10 cellular contexts compared by ENCODE assay signal in the genomic region with DNA sequence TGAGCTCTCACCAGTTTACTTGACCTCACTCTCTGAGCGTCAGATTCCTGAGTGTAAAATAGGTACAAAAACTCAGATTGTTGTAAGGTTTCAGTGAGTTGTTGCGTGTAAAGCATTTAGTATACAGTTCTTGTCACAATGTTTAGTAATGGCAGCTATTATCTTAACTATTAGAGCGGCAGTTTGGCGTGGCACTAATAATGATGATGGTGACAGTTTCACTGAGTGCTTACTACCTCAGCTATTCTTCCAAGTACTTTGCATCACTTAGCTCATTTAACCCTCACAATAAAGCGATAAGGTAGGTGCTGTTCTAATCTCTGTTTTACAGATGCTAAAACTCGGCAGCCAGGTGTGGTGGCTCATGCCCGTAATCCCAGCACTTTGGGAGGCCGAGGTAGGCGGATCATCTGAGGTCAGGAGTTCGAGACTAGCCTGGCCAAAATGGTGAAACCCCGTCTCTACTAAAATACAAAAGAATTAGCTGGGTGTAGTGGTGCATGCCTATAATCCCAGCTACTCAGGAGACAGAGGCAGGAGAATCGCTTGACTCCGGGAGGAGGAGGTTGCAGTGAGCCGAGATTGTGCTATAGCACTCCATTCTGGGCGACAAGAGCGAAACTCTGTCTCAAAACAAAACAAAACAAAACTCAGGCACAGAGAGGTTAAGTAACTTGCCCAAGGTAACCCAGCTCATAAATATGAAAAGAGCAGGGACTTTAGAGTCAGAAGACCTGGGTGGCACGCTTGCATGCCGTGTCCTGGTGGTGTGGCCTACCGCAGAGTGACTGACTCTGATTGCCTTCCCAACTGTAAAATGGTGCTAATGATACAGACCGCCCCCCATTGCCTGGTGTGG.
DNase-seq lines count a peak whose midpoint lies in the region; ATAC-seq and TF ChIP-seq lines count a peak whose summit lies in the region.
"Had no signal": no experiment of that assay in that cellular context is flagged by ENCODE, and none has a peak within 500 bp of the region (broad histone marks: within the 10 kb centered on the region; RNA-seq: fewer than 3 reads in every experiment).

No MANE protein-coding gene starts in this region.

- H3K9me2 ChIP-seq in OCI-LY7 (ENCODE audit: insufficient read depth, low read length) = no peaks in the 10 kb centered on the region

- 88 to 90% methylated on average over 20 of the region's 20 CpGs for WGBS in testis, 2 donors

- CTCF ChIA-PET in CD4-positive, alpha-beta T cell (lab: Charles Lee) = interaction anchor here (0.6 to 2.1 kb wide), 7 partner anchors 10 to 122 kb away, joined by 3 to 10 read pairs (median 5); no protein-coding TSS in a partner anchor
- CTCF ChIA-PET in OCI-LY7 (lab: Charles Lee; ENCODE audit: unreplicated experiment) = interaction anchor here (0.6 to 1.1 kb wide), 5 partner anchors 10 to 118 kb away, joined by 3 read pairs; no protein-coding TSS in a partner anchor

- H3K36me3 Mint-ChIP-seq in CD4-positive, alpha-beta T cell (ENCODE audit: low read depth) = no peaks in the 10 kb centered on the region
- H3K36me3 Mint-ChIP-seq in nephron (ENCODE audit: low read depth) = no peaks in the 10 kb centered on the region

- ATAC-seq in CD4-positive, alpha-beta T cell (ENCODE audit: poor library complexity) = no peak

- H3K4me3 Mint-ChIP-seq in CD4-positive, alpha-beta T cell = peak overlapping the region; percentile 74
- no peak overlapping the region for H3K4me3 Mint-ChIP-seq in nephron

- peak overlapping the region; percentile 63 for H3K4me2 ChIP-seq in OCI-LY7 (ENCODE audit: low read length)

- intact Hi-C loops in CD4-positive, alpha-beta T cell (cut with DNase I, micrococcal nuclease) = loop anchor here (1.0 to 5.0 kb wide), 7 partner anchors 39 to 79 kb away; a partner anchor contains a TSS
- intact Hi-C loops in OCI-LY7 (cut with micrococcal nuclease; ENCODE audit: unreplicated experiment) = no loop called here
- intact Hi-C loops in testis (cut with DNase I; ENCODE audit: low total_unique reads) = no loop called here

- peak overlapping the region; percentile 7 for H3K4me3 ChIP-seq in OCI-LY7 (ENCODE audit: low read depth, low read length, poor library complexity, severe bottlenecking)
- no peak overlapping the region for H3K4me3 ChIP-seq in brain microvascular endothelial cell (ENCODE audit: low read depth, low read length)
- H3K4me3 ChIP-seq in testis = no peak overlapping the region
- H3K4me3 ChIP-seq: cardiac muscle cell had no signal

- no peak overlapping the region for H3K27ac ChIP-seq in CD4-positive, alpha-beta T cell (ENCODE audit: low read depth, low read length)
- H3K27ac ChIP-seq in OCI-LY7 (ENCODE audit: low read depth, low read length, poor library complexity, severe bottlenecking) = no peak overlapping the region
- H3K27ac ChIP-seq in brain microvascular endothelial cell = peak overlapping the region; percentile 10
- no peak overlapping the region for H3K27ac ChIP-seq in testis

- no peaks in the 10 kb centered on the region for H3K27me3 Mint-ChIP-seq in CD4-positive, alpha-beta T cell
- no peaks in the 10 kb centered on the region for H3K27me3 Mint-ChIP-seq in nephron (ENCODE audit: low read depth)

- peaks cover 52% of the 10 kb centered on the region for H3K4me1 ChIP-seq in OCI-LY7 (ENCODE audit: insufficient read depth, low read length, poor library complexity, severe bottlenecking)
- H3K4me1 ChIP-seq in testis = no peaks in the 10 kb centered on the region

- H3K79me2 ChIP-seq in OCI-LY7 (ENCODE audit: insufficient read depth, low read depth, low read length) = no peaks in the 10 kb centered on the region; the same call in 1 of the 2 replicates

- no peaks in the 10 kb centered on the region for H3K27me3 ChIP-seq in CD4-positive, alpha-beta T cell (ENCODE audit: control insufficient read depth, insufficient read depth, low read length)
- H3K27me3 ChIP-seq in brain microvascular endothelial cell (replicated peaks) = no peaks in the 10 kb centered on the region
- no peaks in the 10 kb centered on the region for H3K27me3 ChIP-seq in testis
- H3K27me3 ChIP-seq: cardiac muscle cell had no signal

- in situ Hi-C loops in brain microvascular endothelial cell (cut with HindIII; ENCODE audit: low pct_ligation_motif_present, low sequenced_read_pairs) = no loop called here

- TF ChIP-seq POLR2A in testis (IDR thresholded peaks at IDR 0.05) = no peak

- no TSS peak for BruUV-seq in OCI-LY7 (replicated peaks; lab: Mats Ljungman, UMichigan)

- no peaks in the 10 kb centered on the region for H3K9me3 Mint-ChIP-seq in CD4-positive, alpha-beta T cell
- no peaks in the 10 kb centered on the region for H3K9me3 Mint-ChIP-seq in nephron

- POLR2A ChIA-PET in CD4-positive, alpha-beta T cell (lab: Charles Lee) = interaction anchor here (0.6 to 5.2 kb wide), 38 partner anchors 8 to 290 kb away, joined by 3 to 125 read pairs (median 6); a partner anchor contains a TSS
- POLR2A ChIA-PET in OCI-LY7 (lab: Charles Lee) = interaction anchor here (0.5 to 3.4 kb wide), 14 partner anchors 10 to 203 kb away, joined by 3 to 21 read pairs (median 4); no protein-coding TSS in a partner anchor

- H3K4me1 Mint-ChIP-seq in CD4-positive, alpha-beta T cell (ENCODE audit: low read depth) = peaks cover 91% of the 10 kb centered on the region
- H3K4me1 Mint-ChIP-seq in nephron = peaks cover 11% of the 10 kb centered on the region

- TF ChIP-seq CTCF in CD4-positive, alpha-beta T cell (IDR thresholded peaks at IDR 0.05) = no peak
- no peak for TF ChIP-seq CTCF in OCI-LY7 (conservative IDR thresholded peaks at IDR 0.05; ENCODE audit: low read length)
- no peak for TF ChIP-seq CTCF in brain microvascular endothelial cell (IDR thresholded peaks at IDR 0.05; ENCODE audit: low read depth, low read length, missing control alignments)
- TF ChIP-seq CTCF in nephron (IDR thresholded peaks at IDR 0.05; ENCODE audit: unreplicated experiment in 3 of 3) = no peak
- no peak for TF ChIP-seq CTCF in testis (IDR thresholded peaks at IDR 0.05)

- peaks cover 32% of the 10 kb centered on the region for H4K20me1 ChIP-seq in OCI-LY7 (ENCODE audit: insufficient read depth, low read length)

- peak overlapping the region; percentile 88 for H3K27ac Mint-ChIP-seq in CD4-positive, alpha-beta T cell
- H3K27ac Mint-ChIP-seq in nephron = peak overlapping the region; percentile 74 to 90 (median 78)

- H2AFZ ChIP-seq in OCI-LY7 (ENCODE audit: low read length) = no peak overlapping the region

- H3K9me3 ChIP-seq in CD4-positive, alpha-beta T cell (ENCODE audit: control insufficient read depth, low read length) = no peaks in the 10 kb centered on the region
- no peaks in the 10 kb centered on the region for H3K9me3 ChIP-seq in OCI-LY7 (ENCODE audit: low read length)
- no peaks in the 10 kb centered on the region for H3K9me3 ChIP-seq in testis

- DNase-seq in CD4-positive, alpha-beta T cell = no peak
- DNase-seq in OCI-LY7 (ENCODE audit: low spot score) (no peak), brain microvascular endothelial cell (no peak), testis (no peak), NCI-H2081 treated with DMSO at 0.1 percent for 48 hours (lab: John Stamatoyannopoulos, UW) (no peak), DMS53 (lab: John Stamatoyannopoulos, UW) (no peak), mucosa of gallbladder (ENCODE audit: low spot score) (no peak)
- DNase-seq: GOT3 had no signal

- H3K36me3 ChIP-seq in OCI-LY7 (ENCODE audit: insufficient read depth, low read length) (no peaks in the 10 kb centered on the region), brain microvascular endothelial cell (replicated peaks) (no peaks in the 10 kb centered on the region), testis (ENCODE audit: low read depth, missing control alignments) (no peaks in the 10 kb centered on the region)
- H3K36me3 ChIP-seq: cardiac muscle cell had no signal

Comparison
In these comparisons a context has a peak if more than half of its experiments do, and no peak if none do; other contexts are left out.
1. intact Hi-C loops: an anchor here in CD4-positive, alpha-beta T cell (1.0 to 5.0 kb wide); none called in OCI-LY7 and testis.